In genomic region chr16:27108826-27109665, GRCh38 we compare ENCODE assay signal across 1 cellular context.
TF ChIP-seq lines count a peak whose summit lies in the region.

No MANE protein-coding gene starts in this region.

TF ChIP-seq in SK-N-SH, 30 proteins besides CTCF, POLR2A, EP300 and RAD21 (continued from another document):
- TF ChIP-seq GABPA (IDR thresholded peaks at IDR 0.05; ENCODE audit: low read depth), result no peak
- TF ChIP-seq ELF1 (IDR thresholded peaks at IDR 0.05), result no peak
- no peak for TF ChIP-seq FOSL2 (IDR thresholded peaks at IDR 0.05; ENCODE audit: borderline replicate concordance, low read depth)
